27 cellular contexts compared by ENCODE assay signal in the genomic region with DNA sequence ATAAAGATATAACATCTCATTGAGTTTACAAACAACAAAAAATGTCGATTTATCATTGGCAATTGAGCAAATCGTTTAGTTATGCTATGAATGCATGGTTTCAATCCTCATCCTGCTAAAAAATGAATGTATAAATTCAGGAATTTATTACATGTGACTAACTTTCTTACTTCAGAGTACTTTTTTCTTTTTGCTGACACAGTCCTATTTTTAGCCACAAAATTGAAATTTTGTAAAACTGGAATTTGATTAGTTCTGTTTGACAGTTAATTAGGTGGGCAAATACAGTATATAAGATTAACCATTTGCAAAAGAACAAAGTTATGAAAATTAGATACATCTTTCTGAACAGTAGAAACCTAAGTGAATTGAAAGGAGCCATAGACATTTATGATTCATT.
"Had no signal": no experiment of that assay in that cellular context is flagged by ENCODE, and none has a peak within 500 bp of the region (broad histone marks: within the 10 kb centered on the region; RNA-seq: fewer than 3 reads in every experiment).

No MANE protein-coding gene starts in this region.

- ATAC-seq: stimulated activated effector memory CD8-positive, alpha-beta T cell treated with anti-CD3 and anti-CD28 coated beads, Interleukin-12 subunit alpha, Interleukin-12 subunit beta, amount 100 ng/mL, for 72 hours; stimulated activated memory B cell treated with anti-CD40 and anti-IgM and Interleukin-4, amounts not matched to agents 10 μg/mL and 1 μg/mL and 100 μg/mL, for 72 hours; stimulated activated naive B cell treated with anti-CD40 and anti-IgM and Interleukin-4, amounts not matched to agents 10 μg/mL and 1 μg/mL and 100 μg/mL, for 72 hours; stimulated activated naive CD8-positive, alpha-beta T cell treated with anti-CD3 and anti-CD28 coated beads, Interleukin-15, amount 100 ng/mL, for 72 hours; stimulated activated naive CD8-positive, alpha-beta T cell treated with anti-CD3 and anti-CD28 coated beads, Interleukin-15, Interleukin-2, amounts not matched to agents 100 U/mL and 50 U/mL, for 24 hours; upper lobe of right lung had no signal

- H3K27ac ChIP-seq: stomach, suprapubic skin, testis, thoracic aorta, thyroid gland, tibial artery, tibial nerve, transverse colon, upper lobe of left lung, upper lobe of right lung, uterus, vagina had no signal

- H3K9me3 ChIP-seq: suprapubic skin, testis, thoracic aorta, thyroid gland, upper lobe of right lung, uterus, vagina had no signal

- DNase-seq: stimulated activated CD4-positive, alpha-beta T cell treated with anti-CD3 and anti-CD28 coated beads, Interleukin-2, amount 100 ng/mL, for 48 hours; stimulated activated CD4-positive, alpha-beta T cell treated with anti-CD3 and anti-CD28 coated beads, Interleukin-4, amount 100 ng/mL, for 1 hour; stimulated activated CD4-positive, alpha-beta T cell treated with anti-CD3 and anti-CD28 coated beads, Interleukin-4, amount 100 ng/mL, for 24 hours; stimulated activated CD4-positive, alpha-beta T cell treated with anti-CD3 and anti-CD28 coated beads, Interleukin-4, amount 100 ng/mL, for 4 hours; stimulated activated CD8-positive, alpha-beta memory T cell treated with anti-CD3 and anti-CD28 coated beads, Interleukin-4, amount 100 ng/mL, for 48 hours; stimulated activated naive B cell treated with anti-CD40 and anti-IgM and Interleukin-4, amounts not matched to agents 10 μg/mL and 1 μg/mL and 100 μg/mL, for 72 hours; stimulated activated naive CD4-positive, alpha-beta T cell; stimulated activated naive CD4-positive, alpha-beta T cell treated with Interleukin-2 at 50 U/mL for 16 hours; stimulated activated naive CD8-positive, alpha-beta T cell treated with anti-CD3 and anti-CD28 coated beads, Interleukin-15, amount 100 ng/mL, for 72 hours; stimulated activated naive CD8-positive, alpha-beta T cell treated with anti-CD3 and anti-CD28 coated beads, Interleukin-15, Interleukin-2, amounts not matched to agents 100 U/mL and 50 U/mL, for 24 hours; stomach; substantia nigra; testis; thyroid gland; tibial artery; transverse colon; trophoblast cell; upper lobe of left lung; upper lobe of right lung; uterus had no signal

- H3K4me1 ChIP-seq: stomach, suprapubic skin, testis, thyroid gland, tibial artery, tibial nerve, transverse colon, upper lobe of left lung, upper lobe of right lung, uterus, vagina had no signal

- H3K27me3 ChIP-seq: stomach, suprapubic skin, testis, thyroid gland, tibial artery, tibial nerve, transverse colon, upper lobe of left lung, upper lobe of right lung, uterus, vagina had no signal

- H3K36me3 ChIP-seq: stomach, suprapubic skin, thoracic aorta, thyroid gland, tibial artery, tibial nerve, transverse colon, upper lobe of left lung, upper lobe of right lung, uterus, vagina had no signal

- FAIRE-seq: urothelium cell line had no signal

- H3K4me3 ChIP-seq: stomach, suprapubic skin, testis, thoracic aorta, thyroid gland, tibial artery, tibial nerve, transverse colon, upper lobe of left lung, upper lobe of right lung, uterus, vagina had no signal
